Comparison of ENCODE assay signal across 1 cellular context in the genomic region with DNA sequence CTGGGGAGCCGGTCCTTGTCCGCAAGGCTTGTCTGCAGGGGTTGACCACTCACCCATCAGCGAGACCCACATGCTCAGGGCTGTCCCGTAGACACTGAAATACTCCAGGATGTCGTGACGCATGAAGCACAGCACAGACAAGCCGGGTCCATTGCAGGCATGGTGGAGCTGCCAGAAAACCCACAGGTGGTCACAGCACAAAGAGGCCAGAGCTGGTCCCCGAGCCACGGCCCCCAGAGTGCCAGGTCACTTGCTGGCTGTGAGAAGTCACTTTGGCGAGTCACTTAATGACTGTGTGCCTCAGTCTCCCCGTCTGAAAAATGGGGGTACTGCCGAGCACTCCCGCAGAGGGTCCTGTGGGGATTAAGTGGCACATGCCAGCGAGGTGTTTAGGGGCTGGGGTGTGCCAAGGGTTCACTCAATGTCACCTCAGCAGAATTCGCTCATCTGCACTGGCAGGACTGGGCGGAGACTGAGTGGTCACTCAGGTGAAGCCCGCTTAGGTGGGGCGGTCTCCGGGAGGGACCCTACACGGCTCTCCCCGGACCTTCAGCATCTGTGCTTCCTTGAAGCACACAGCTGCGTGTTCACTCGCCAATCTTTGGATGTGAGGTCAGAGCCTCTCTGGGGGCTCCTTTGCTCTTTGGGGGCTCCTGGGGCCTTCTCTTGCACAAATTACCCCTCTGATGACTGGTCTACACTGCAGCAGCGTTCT.
TF ChIP-seq lines count a peak whose summit lies in the region.

No MANE protein-coding gene starts in this region.

TF ChIP-seq in HEK293, 187 proteins besides CTCF, POLR2A, EP300 and RAD21:
- TF ChIP-seq ZNF335 (tag by site-specific recombination; conservative IDR thresholded peaks at IDR 0.05) (no peak), SCRT2 (tag by site-specific recombination; IDR thresholded peaks at IDR 0.05) (peak; percentile 58; the same call in 1 of the 2 replicates)
TF ChIP-seq in HEK293: peak in this region for 1.
